ENCODE assay signal across 21 cellular contexts in genomic region chr18:31516432-31516831, GRCh38. TPM values are rescaled to one million over a fixed set of nuclear protein-coding genes. Genes with fewer than 3 reads are reported as not detected.
A peak's percentile ranks its signal among the peaks of the same experiment; 100 is the strongest.
DNase-seq lines count a peak whose midpoint lies in the region; ATAC-seq and TF ChIP-seq lines count a peak whose summit lies in the region.
"Had no signal": no experiment of that assay in that cellular context is flagged by ENCODE, and none has a peak within 500 bp of the region (broad histone marks: within the 10 kb centered on the region; RNA-seq: fewer than 3 reads in every experiment).

No MANE protein-coding gene starts in this region.

- H3K4me1 Mint-ChIP-seq in WTC11 = peaks cover 28% of the 10 kb centered on the region
- H3K4me1 Mint-ChIP-seq: T-cell had no signal

- no peak overlapping the region for H3K4me3 ChIP-seq in Karpas-422 (ENCODE audit: low read length)

- 0 out of 2 replicates have a peak overlapping the region, but pooled peaks have one; percentile 29 for H2AFZ ChIP-seq in Karpas-422 (ENCODE audit: low read length)

- no peak for TF ChIP-seq CTCF in WTC11 (IDR thresholded peaks at IDR 0.05)

- peak; percentile 42 for ATAC-seq in WTC11
- ATAC-seq in GM19467 (IDR thresholded peaks at IDR 0.05; ENCODE audit: unreplicated experiment) = no peak
- ATAC-seq: HepG2, SK-N-SH treated with all-trans-retinoic acid at 6 μM for 48 hours, T-cell had no signal

- H3K27me3 Mint-ChIP-seq in WTC11 (ENCODE audit: low read depth) = no peaks in the 10 kb centered on the region
- H3K27me3 Mint-ChIP-seq: CD4-positive, alpha-beta T cell had no signal

- no peak overlapping the region for H3K27ac Mint-ChIP-seq in WTC11
- H3K27ac Mint-ChIP-seq: CD4-positive, alpha-beta T cell; HFFc6; T-cell had no signal

- H3K36me3 Mint-ChIP-seq in WTC11 = peaks cover 22% of the 10 kb centered on the region
- H3K36me3 Mint-ChIP-seq: T-cell had no signal

- no peaks in the 10 kb centered on the region for H3K27me3 ChIP-seq in Karpas-422 (ENCODE audit: low read length)
- H3K27me3 ChIP-seq: BE2C had no signal

- H3K9me3 Mint-ChIP-seq in WTC11 = no peaks in the 10 kb centered on the region
- H3K9me3 Mint-ChIP-seq: CD4-positive, alpha-beta T cell; T-cell had no signal

- no peaks in the 10 kb centered on the region for H3K79me2 ChIP-seq in Karpas-422 (ENCODE audit: low read length)

- H3K9me3 ChIP-seq in Karpas-422 (ENCODE audit: low read length) = no peaks in the 10 kb centered on the region
- H3K9me3 ChIP-seq: BE2C, Caco-2 had no signal

- H3K36me3 ChIP-seq in Karpas-422 (ENCODE audit: insufficient read depth, low read length) = no peaks in the 10 kb centered on the region
- H3K36me3 ChIP-seq: BE2C had no signal

- H3K4me1 ChIP-seq in Karpas-422 (ENCODE audit: low read length) = peaks cover 18% of the 10 kb centered on the region
- H3K4me1 ChIP-seq: BE2C had no signal

- H3K27ac ChIP-seq in Karpas-422 (ENCODE audit: low read length) = no peak overlapping the region

- POLR2A ChIA-PET in WTC11 (lab: Charles Lee) = no interaction called here

- DNase-seq in DMS 273 (lab: John Stamatoyannopoulos, UW; ENCODE audit: unreplicated experiment) = peak; percentile 83
- no peak for DNase-seq in Karpas-422
- DNase-seq in WTC11 (ENCODE audit: low spot score) = no peak
- DNase-seq in left kidney (ENCODE audit: low read depth, low spot score) = peak; percentile 14
- no peak for DNase-seq in middle frontal gyrus (ENCODE audit: extremely low spot score, low spot score)
- DNase-seq in DMS153 treated with DMSO at 0.1 percent for 48 hours (lab: John Stamatoyannopoulos, UW; ENCODE audit: unreplicated experiment) = no peak
- no peak for DNase-seq in NOMO-1 treated with dmso at 0.1 percent for 144 hours (lab: John Stamatoyannopoulos, UW; ENCODE audit: unreplicated experiment)
- DNase-seq: BE2C; Caco-2; CD4-positive, alpha-beta T cell; DMS79; HFFc6; KG1; NCI-H2081 treated with DMSO at 0.1 percent for 48 hours; NCI-H748 treated with DMSO at 0.1 percent for 48 hours; RPMI8226; SIG-M5; T-cell had no signal

- no peaks in the 10 kb centered on the region for H4K20me1 ChIP-seq in Karpas-422 (ENCODE audit: insufficient read depth, low read depth, low read length)

- H3K9me2 ChIP-seq in Karpas-422 (replicated peaks; ENCODE audit: insufficient read depth, low read length) = no peaks in the 10 kb centered on the region

- CTCF ChIA-PET in WTC11 (lab: Charles Lee) = interaction anchor here (1.0 to 2.2 kb wide), 2 partner anchors 92 to 461 kb away, joined by 3 to 8 read pairs; no protein-coding TSS in a partner anchor

- no peak overlapping the region for H3K4me2 ChIP-seq in Karpas-422 (ENCODE audit: low read depth, low read length, poor library complexity, severe bottlenecking)

- no peak overlapping the region for H3K4me3 Mint-ChIP-seq in WTC11
- H3K4me3 Mint-ChIP-seq: CD4-positive, alpha-beta T cell; HFFc6; T-cell had no signal

- no peak overlapping the region for H3K9ac ChIP-seq in Karpas-422 (ENCODE audit: low read length)

TF ChIP-seq in WTC11, 78 proteins besides CTCF, POLR2A, EP300 and RAD21:
- TF ChIP-seq, protein P1, sequence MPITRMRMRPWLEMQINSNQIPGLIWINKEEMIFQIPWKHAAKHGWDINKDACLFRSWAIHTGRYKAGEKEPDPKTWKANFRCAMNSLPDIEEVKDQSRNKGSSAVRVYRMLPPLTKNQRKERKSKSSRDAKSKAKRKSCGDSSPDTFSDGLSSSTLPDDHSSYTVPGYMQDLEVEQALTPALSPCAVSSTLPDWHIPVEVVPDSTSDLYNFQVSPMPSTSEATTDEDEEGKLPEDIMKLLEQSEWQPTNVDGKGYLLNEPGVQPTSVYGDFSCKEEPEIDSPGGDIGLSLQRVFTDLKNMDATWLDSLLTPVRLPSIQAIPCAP (CRISPR knock-in tag; IDR thresholded peaks at IDR 0.05) = no peak
- TF ChIP-seq IRF2 (CRISPR knock-in tag; IDR thresholded peaks at IDR 0.05; ENCODE audit: borderline replicate concordance, low read depth) (no peak), NFATC4 (CRISPR knock-in tag; IDR thresholded peaks at IDR 0.05) (no peak), ZNF219 (CRISPR knock-in tag; IDR thresholded peaks at IDR 0.05; ENCODE audit: borderline replicate concordance) (no peak), RORB (CRISPR knock-in tag; IDR thresholded peaks at IDR 0.05) (no peak), ZNF671 (CRISPR knock-in tag; IDR thresholded peaks at IDR 0.05) (no peak), ZNF416 (CRISPR knock-in tag; IDR thresholded peaks at IDR 0.05) (no peak), ESRRA (CRISPR knock-in tag; IDR thresholded peaks at IDR 0.05; ENCODE audit: borderline replicate concordance) (no peak), USF2 (CRISPR knock-in tag; IDR thresholded peaks at IDR 0.05) (no peak), NFE2L1 (CRISPR knock-in tag; IDR thresholded peaks at IDR 0.05) (no peak)
- TF ChIP-seq, protein P2, sequence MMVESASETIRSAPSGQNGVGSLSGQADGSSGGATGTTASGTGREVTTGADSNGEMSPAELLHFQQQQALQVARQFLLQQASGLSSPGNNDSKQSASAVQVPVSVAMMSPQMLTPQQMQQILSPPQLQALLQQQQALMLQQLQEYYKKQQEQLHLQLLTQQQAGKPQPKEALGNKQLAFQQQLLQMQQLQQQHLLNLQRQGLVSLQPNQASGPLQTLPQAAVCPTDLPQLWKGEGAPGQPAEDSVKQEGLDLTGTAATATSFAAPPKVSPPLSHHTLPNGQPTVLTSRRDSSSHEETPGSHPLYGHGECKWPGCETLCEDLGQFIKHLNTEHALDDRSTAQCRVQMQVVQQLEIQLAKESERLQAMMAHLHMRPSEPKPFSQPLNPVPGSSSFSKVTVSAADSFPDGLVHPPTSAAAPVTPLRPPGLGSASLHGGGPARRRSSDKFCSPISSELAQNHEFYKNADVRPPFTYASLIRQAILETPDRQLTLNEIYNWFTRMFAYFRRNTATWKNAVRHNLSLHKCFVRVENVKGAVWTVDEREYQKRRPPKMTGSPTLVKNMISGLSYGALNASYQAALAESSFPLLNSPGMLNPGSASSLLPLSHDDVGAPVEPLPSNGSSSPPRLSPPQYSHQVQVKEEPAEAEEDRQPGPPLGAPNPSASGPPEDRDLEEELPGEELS (CRISPR knock-in tag; IDR thresholded peaks at IDR 0.05) = no peak
- TF ChIP-seq, protein P3, sequence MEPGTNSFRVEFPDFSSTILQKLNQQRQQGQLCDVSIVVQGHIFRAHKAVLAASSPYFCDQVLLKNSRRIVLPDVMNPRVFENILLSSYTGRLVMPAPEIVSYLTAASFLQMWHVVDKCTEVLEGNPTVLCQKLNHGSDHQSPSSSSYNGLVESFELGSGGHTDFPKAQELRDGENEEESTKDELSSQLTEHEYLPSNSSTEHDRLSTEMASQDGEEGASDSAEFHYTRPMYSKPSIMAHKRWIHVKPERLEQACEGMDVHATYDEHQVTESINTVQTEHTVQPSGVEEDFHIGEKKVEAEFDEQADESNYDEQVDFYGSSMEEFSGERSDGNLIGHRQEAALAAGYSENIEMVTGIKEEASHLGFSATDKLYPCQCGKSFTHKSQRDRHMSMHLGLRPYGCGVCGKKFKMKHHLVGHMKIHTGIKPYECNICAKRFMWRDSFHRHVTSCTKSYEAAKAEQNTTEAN (CRISPR knock-in tag; IDR thresholded peaks at IDR 0.05) = no peak
- TF ChIP-seq, protein P4, sequence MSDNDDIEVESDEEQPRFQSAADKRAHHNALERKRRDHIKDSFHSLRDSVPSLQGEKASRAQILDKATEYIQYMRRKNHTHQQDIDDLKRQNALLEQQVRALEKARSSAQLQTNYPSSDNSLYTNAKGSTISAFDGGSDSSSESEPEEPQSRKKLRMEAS (CRISPR knock-in tag; IDR thresholded peaks at IDR 0.05) = no peak

RNA-seq across cellular contexts. Expression of gene DSG2, which starts 18.5 kb away (rescaled TPM):
- not detected in 2 replicates for total RNA-seq in Karpas-422 (2014; rRNA removed; shearing (Covaris generic); ENCODE audit: low replicate concordance)
- 113 to 117 TPM (median 113 TPM) in 3 replicates for total RNA-seq in WTC11 (2021)
- total RNA-seq: HFFc6 had no signal

Comparison
In these comparisons a context has a peak if more than half of its experiments do, and no peak if none do; other contexts are left out.
1. DNase-seq: peak in DMS 273 (single experiment) and left kidney (single experiment); none in Karpas-422 (single experiment), WTC11 (single experiment), middle frontal gyrus (single experiment), DMS153 treated with DMSO at 0.1 percent for 48 hours (single experiment) and NOMO-1 treated with dmso at 0.1 percent for 144 hours (single experiment).
2. RNA of gene DSG2, which starts 18.5 kb away (total RNA-seq): 113 to 117 TPM in WTC11; not detected in Karpas-422; every median in the first group is over 100 times any median in the second.